In the genomic region with DNA sequence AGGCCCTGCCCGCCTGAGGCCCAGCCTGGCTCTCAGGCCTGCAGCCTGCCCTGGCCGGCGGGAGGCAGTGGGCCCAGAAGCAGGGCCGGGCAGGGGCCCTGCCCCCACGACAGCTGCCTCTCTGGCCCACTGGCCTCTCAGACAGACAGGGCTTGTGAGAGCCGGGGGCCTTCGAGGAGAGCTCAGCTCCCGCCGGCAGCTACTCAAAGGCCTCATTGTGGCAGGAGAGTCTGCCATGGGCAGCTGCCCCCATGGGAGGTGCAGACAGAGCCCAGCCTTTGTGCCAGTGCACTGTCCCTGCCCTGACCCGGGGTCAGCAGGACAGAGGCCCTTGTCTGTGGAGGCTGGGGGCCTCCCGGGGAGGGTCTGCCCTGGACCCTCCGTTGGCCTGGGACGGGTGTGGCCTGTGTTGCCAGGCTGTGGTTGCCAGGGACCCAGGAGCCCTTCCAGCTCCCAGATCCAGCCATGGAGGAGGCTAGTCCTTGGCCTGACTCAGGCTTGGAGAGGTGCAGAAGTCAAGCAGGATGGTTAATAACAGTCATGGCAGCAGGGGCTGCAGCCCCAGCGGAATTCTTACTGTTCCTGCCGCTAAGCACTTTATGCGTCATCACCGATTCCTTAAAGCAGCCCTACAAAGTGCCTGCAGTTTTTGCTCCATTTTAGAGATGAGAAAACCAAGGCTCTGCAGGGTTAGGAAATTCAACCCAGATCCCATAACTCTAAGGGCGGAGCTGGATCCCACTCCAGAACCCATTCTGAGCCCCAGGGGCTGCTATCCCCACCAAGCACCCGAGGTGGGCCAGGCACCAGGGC, we compare ENCODE assay signal across 16 cellular contexts. TPM values are rescaled to one million over a fixed set of nuclear protein-coding genes. Genes with fewer than 3 reads are reported as not detected.
A peak's percentile ranks its signal among the peaks of the same experiment; 100 is the strongest.
DNase-seq lines count a peak whose midpoint lies in the region; ATAC-seq and TF ChIP-seq lines count a peak whose summit lies in the region.
"Had no signal": no experiment of that assay in that cellular context is flagged by ENCODE, and none has a peak within 500 bp of the region (broad histone marks: within the 10 kb centered on the region; RNA-seq: fewer than 3 reads in every experiment).

No MANE protein-coding gene starts in this region.

- no peaks in the 10 kb centered on the region for H3K27me3 ChIP-seq in suprapubic skin

- no peak for TF ChIP-seq EP300 in suprapubic skin (IDR thresholded peaks at IDR 0.05)

- no peak for TF ChIP-seq POLR2A in suprapubic skin (IDR thresholded peaks at IDR 0.05)

- 80% methylated on average over 14 of the region's 19 CpGs for WGBS in suprapubic skin

- TF ChIP-seq CTCF in suprapubic skin (IDR thresholded peaks at IDR 0.05), result no peak

- DNase-seq in G401 (ENCODE audit: low spot score) (peak; percentile 53), inferior parietal cortex (ENCODE audit: extremely low spot score) (peak; percentile 86), putamen (ENCODE audit: low spot score) (peak; percentile 99), NCI-H226 (no peak), suprapubic skin (ENCODE audit: low spot score in 2 of 2) (no peak)
- DNase-seq: activated B cell treated with CpG ODN at 0.5 μM for 24 hours; foreskin fibroblast; H9; NCI-H1436 treated with DMSO at 0.1 percent for 48 hours; NCI-H524 treated with DMSO at 0.1 percent for 48 hours; OCI-M1; stimulated activated naive CD8-positive, alpha-beta T cell treated with anti-CD3 and anti-CD28 coated beads, Interleukin-15, amount 100 ng/mL, for 72 hours; T-cell had no signal

- H3K4me3 ChIP-seq in suprapubic skin, result no peak overlapping the region

- no peaks in the 10 kb centered on the region for H3K9me3 ChIP-seq in suprapubic skin

- no peak for ATAC-seq in HG03521 (IDR thresholded peaks at IDR 0.05; ENCODE audit: unreplicated experiment)
- ATAC-seq in GM18909 (IDR thresholded peaks at IDR 0.05; ENCODE audit: poor library complexity, unreplicated experiment), result no peak
- ATAC-seq: stimulated activated naive CD8-positive, alpha-beta T cell treated with anti-CD3 and anti-CD28 coated beads, Interleukin-15, amount 100 ng/mL, for 72 hours; T-cell had no signal

- no peaks in the 10 kb centered on the region for H3K4me1 ChIP-seq in suprapubic skin

- no peaks in the 10 kb centered on the region for H3K36me3 ChIP-seq in suprapubic skin

- in situ Hi-C loops in G401 (cut with HindIII; ENCODE audit: low sequenced_read_pairs), result no loop called here

- H3K27ac ChIP-seq in angular gyrus (ENCODE audit: low read depth, low read length) (peak overlapping the region; percentile 93), suprapubic skin (no peak overlapping the region)

RNA-seq across cellular contexts. Expression of a gene that starts 12.5 kb away (rescaled TPM):
- not detected in 2 replicates for total RNA-seq in G401 (2014; rRNA removed; shearing (Covaris generic))
- not detected for total RNA-seq in suprapubic skin
- total RNA-seq: activated B cell treated with CpG ODN at 0.5 μM for 24 hours, T-cell had no signal

Comparison
In these comparisons a context has a peak if more than half of its experiments do, and no peak if none do; other contexts are left out.
1. DNase-seq: peak in G401 (single experiment), inferior parietal cortex (single experiment) and putamen (single experiment); none in NCI-H226 (single experiment) and suprapubic skin (0 of 2).